1 cellular context compared by ENCODE assay signal in the genomic region with DNA sequence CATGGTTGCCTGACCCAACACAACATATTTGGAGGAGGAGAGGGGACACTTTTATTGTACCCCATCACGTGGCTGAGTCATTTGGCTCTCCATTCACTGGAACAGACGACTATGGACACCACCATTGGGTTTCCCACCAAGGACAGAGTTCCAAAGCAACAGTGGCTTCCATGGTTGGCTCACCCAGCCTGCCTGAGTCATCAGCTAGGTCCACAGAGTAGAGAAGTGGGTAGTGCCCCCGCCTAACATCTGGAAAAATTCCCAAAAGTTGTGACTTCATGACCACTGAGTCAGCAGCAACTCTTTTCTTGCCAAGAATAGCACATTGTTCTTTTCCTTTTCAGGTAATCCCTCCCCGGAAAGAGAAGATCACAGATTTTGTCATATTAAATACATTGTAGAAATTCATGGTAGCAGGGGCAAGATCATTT.
TF ChIP-seq lines count a peak whose summit lies in the region.

No MANE protein-coding gene starts in this region.

TF ChIP-seq in endothelial cell of umbilical vein, 7 proteins besides CTCF, POLR2A, EP300 and RAD21:
- TF ChIP-seq JUN (IDR thresholded peaks at IDR 0.05; ENCODE audit: borderline replicate concordance, insufficient read depth, insufficient read length, low read depth) (no peak), GATA2 (IDR thresholded peaks at IDR 0.05; ENCODE audit: insufficient read depth, insufficient read length, low read depth, low read length) (no peak), POLR2AphosphoS5 (IDR thresholded peaks at IDR 0.05; ENCODE audit: insufficient read depth, low read depth, low read length) (peak; percentile 21), MYC (IDR thresholded peaks at IDR 0.05; ENCODE audit: low read depth, low read length) (no peak), FOS (IDR thresholded peaks at IDR 0.05; ENCODE audit: borderline replicate concordance, insufficient read depth, low read length) (peak; percentile 81)
- TF ChIP-seq, protein P1, sequence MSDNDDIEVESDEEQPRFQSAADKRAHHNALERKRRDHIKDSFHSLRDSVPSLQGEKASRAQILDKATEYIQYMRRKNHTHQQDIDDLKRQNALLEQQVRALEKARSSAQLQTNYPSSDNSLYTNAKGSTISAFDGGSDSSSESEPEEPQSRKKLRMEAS (IDR thresholded peaks at IDR 0.05; ENCODE audit: insufficient read depth, insufficient read length): no peak
